Comparison of ENCODE assay signal across 9 cellular contexts in genomic region chr17:78779848-78780247, GRCh38. TPM values are rescaled to one million over a fixed set of nuclear protein-coding genes. Genes with fewer than 3 reads are reported as not detected.
DNase-seq lines count a peak whose midpoint lies in the region; ATAC-seq and TF ChIP-seq lines count a peak whose summit lies in the region.
"Had no signal": no experiment of that assay in that cellular context is flagged by ENCODE, and none has a peak within 500 bp of the region (broad histone marks: within the 10 kb centered on the region; RNA-seq: fewer than 3 reads in every experiment).

No MANE protein-coding gene starts in this region.

- TF ChIP-seq CTCF in stomach (IDR thresholded peaks at IDR 0.05): peak in 1 of 7 experiments; percentile 8
- TF ChIP-seq CTCF in omental fat pad (IDR thresholded peaks at IDR 0.05): no peak

- peak overlapping the region; percentile 70 for H3K27ac ChIP-seq in epithelial cell of prostate
- peak overlapping the region; percentile 69 to 97 (median 94) for H3K27ac ChIP-seq in stomach
- H3K27ac ChIP-seq: SJSA1 had no signal

- TF ChIP-seq POLR2A in stomach (IDR thresholded peaks at IDR 0.05): peak in 1 of 4 donors; percentile 16

- H3K9me3 Mint-ChIP-seq in activated CD4-positive, alpha-beta T cell treated with anti-CD3 and anti-CD28 coated beads for 36 hours (ENCODE audit: low read depth): no peaks in the 10 kb centered on the region

- peak overlapping the region; percentile 77 for H3K4me3 Mint-ChIP-seq in activated CD4-positive, alpha-beta T cell treated with anti-CD3 and anti-CD28 coated beads for 36 hours

- intact Hi-C loops in activated CD4-positive, alpha-beta T cell treated with anti-CD3 and anti-CD28 coated beads for 36 hours (cut with DNase I, micrococcal nuclease): loop anchor here (2.0 to 10.0 kb wide), 4 partner anchors 43 to 1215 kb away; no protein-coding TSS in a partner anchor
- intact Hi-C loops in stomach (cut with DNase I; ENCODE audit: low total_unique reads): no loop called here

- H3K9me3 ChIP-seq in stomach: no peaks in the 10 kb centered on the region

- H3K27ac Mint-ChIP-seq in activated CD4-positive, alpha-beta T cell treated with anti-CD3 and anti-CD28 coated beads for 36 hours: peak overlapping the region; percentile 96

- H3K27me3 Mint-ChIP-seq in activated CD4-positive, alpha-beta T cell treated with anti-CD3 and anti-CD28 coated beads for 36 hours: no peaks in the 10 kb centered on the region

- H3K4me1 Mint-ChIP-seq in activated CD4-positive, alpha-beta T cell treated with anti-CD3 and anti-CD28 coated beads for 36 hours: peaks cover 52% of the 10 kb centered on the region

- 21 to 34% (median 28%) methylated on average over 3 of the region's 3 CpGs for WGBS in stomach, 5 donors

- peak; percentile 34 for ATAC-seq in activated CD4-positive, alpha-beta T cell treated with anti-CD3 and anti-CD28 coated beads for 36 hours
- ATAC-seq in HG02840 (IDR thresholded peaks at IDR 0.05; ENCODE audit: low FRiP score, unreplicated experiment) (no peak), omental fat pad (ENCODE audit: low FRiP score) (no peak), HG02884 (IDR thresholded peaks at IDR 0.05; ENCODE audit: unreplicated experiment) (no peak)

- CTCF ChIA-PET in activated CD4-positive, alpha-beta T cell treated with anti-CD3 and anti-CD28 coated beads for 36 hours (lab: Charles Lee): interaction anchor here (0.7 to 1.9 kb wide), 8 partner anchors 10 to 187 kb away, joined by 3 to 12 read pairs (median 4); no protein-coding TSS in a partner anchor

- POLR2A ChIA-PET in activated CD4-positive, alpha-beta T cell treated with anti-CD3 and anti-CD28 coated beads for 36 hours (lab: Charles Lee): interaction anchor here (0.8 to 2.1 kb wide), 7 partner anchors 11 to 420 kb away, joined by 3 to 22 read pairs (median 4); partner anchors contain the start of gene SOCS3

- H3K36me3 Mint-ChIP-seq in activated CD4-positive, alpha-beta T cell treated with anti-CD3 and anti-CD28 coated beads for 36 hours (ENCODE audit: low read depth): peaks cover 16% of the 10 kb centered on the region

- no peaks in the 10 kb centered on the region for H3K36me3 ChIP-seq in stomach

- no peaks in the 10 kb centered on the region for H3K27me3 ChIP-seq in stomach
- H3K27me3 ChIP-seq: SJSA1 had no signal

- H3K4me3 ChIP-seq in stomach: peak overlapping the region in 3 of 4 donors; percentile 88 to 100 (median 95)
- H3K4me3 ChIP-seq: SJSA1 had no signal

- DNase-seq in NCI-H345 (lab: John Stamatoyannopoulos, UW) (peak; percentile 46), NCI-H345 treated with DMSO at 0.1 percent for 48 hours (lab: John Stamatoyannopoulos, UW; ENCODE audit: unreplicated experiment) (no peak), epithelial cell of prostate (ENCODE audit: low read depth, low spot score) (no peak), stomach (no peak), omental fat pad (ENCODE audit: low spot score) (no peak)
- DNase-seq in activated CD4-positive, alpha-beta T cell treated with anti-CD3 and anti-CD28 coated beads for 36 hours: peak; percentile 70

- peaks cover 36 to 69% (median 52%) of the 10 kb centered on the region in 4 donors for H3K4me1 ChIP-seq in stomach

- no peak for TF ChIP-seq EP300 in stomach (IDR thresholded peaks at IDR 0.05)

RNA-seq across cellular contexts. Expression of gene CYTH1, which starts 2.2 kb away (rescaled TPM):
- 100 to 1,000 TPM; 109 to 130 TPM for total RNA-seq in activated CD4-positive, alpha-beta T cell treated with anti-CD3 and anti-CD28 coated beads for 36 hours
- 100 to 1,000 TPM in 2 of 5 donors, 10 to 100 TPM in 3; 32.7 to 137 (median 80.2) TPM for total RNA-seq in stomach
- polyA plus RNA-seq in stomach: 10 to 100 TPM; 29.6 to 51.5 (median 30.6) TPM
- total RNA-seq in omental fat pad: 100 to 1,000 TPM in 2 of 4 donors, 10 to 100 TPM in 2; 50.0 to 139 (median 83.7) TPM

Comparison
In these comparisons a context has a peak if more than half of its experiments do, and no peak if none do; other contexts are left out.
1. DNase-seq: peak in NCI-H345 (single experiment) and activated CD4-positive, alpha-beta T cell treated with anti-CD3 and anti-CD28 coated beads for 36 hours (single experiment); none in NCI-H345 treated with DMSO at 0.1 percent for 48 hours (single experiment), epithelial cell of prostate (single experiment), stomach (single experiment) and omental fat pad (single experiment).